In the genomic region with DNA sequence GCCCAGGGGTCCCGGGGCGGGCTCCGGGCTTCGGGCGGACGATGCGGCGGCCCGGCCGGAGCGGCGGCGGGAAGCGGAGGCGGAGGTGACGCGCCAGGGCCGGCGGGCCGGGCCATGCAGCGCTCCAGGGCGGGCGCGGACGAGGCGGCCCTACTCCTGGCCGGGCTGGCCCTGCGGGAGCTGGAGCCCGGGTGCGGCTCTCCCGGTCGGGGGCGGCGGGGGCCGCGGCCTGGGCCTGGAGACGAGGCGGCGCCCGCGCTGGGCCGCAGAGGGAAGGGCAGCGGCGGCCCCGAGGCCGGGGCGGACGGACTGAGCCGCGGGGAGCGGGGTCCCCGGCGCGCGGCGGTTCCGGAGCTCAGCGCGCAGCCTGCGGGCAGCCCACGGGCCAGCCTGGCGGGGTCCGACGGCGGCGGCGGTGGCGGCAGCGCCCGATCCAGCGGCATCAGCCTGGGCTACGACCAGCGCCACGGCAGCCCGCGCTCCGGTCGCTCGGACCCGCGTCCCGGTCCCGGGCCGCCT, we compare ENCODE assay signal across 8 cellular contexts. TPM values are rescaled to one million over a fixed set of nuclear protein-coding genes. Genes with fewer than 3 reads are reported as not detected.
DNase-seq lines count a peak whose midpoint lies in the region; ATAC-seq and TF ChIP-seq lines count a peak whose summit lies in the region.

No MANE protein-coding gene starts in this region.

- H3K9me3 ChIP-seq in mammary epithelial cell (replicated peaks; ENCODE audit: insufficient read depth, low read length), result no peaks in the 10 kb centered on the region

- TF ChIP-seq CTCF in mammary epithelial cell (conservative IDR thresholded peaks at IDR 0.05 in 1 of 2, IDR thresholded peaks at IDR 0.05 in 1 of 2; ENCODE audit: extremely low read depth in 1 of 2, insufficient read depth in 1 of 2, low read depth in 1 of 2, low read length in 2 of 2), result no peak

- in situ Hi-C loops in mammary epithelial cell (cut with MboI; ENCODE audit: low sequenced_read_pairs in 2 of 2), result no loop called here

- H3K4me3 ChIP-seq in mammary epithelial cell (replicated peaks in 1 of 3; ENCODE audit: insufficient read depth in 1 of 3, low read depth in 2 of 3, low read length in 3 of 3), result peak overlapping the region in 2 of 3 experiments; percentile 54 to 61

- intact Hi-C loops in mammary epithelial cell (cut with micrococcal nuclease), result no loop called here

- no peak overlapping the region for H3K27ac ChIP-seq in mammary epithelial cell (ENCODE audit: insufficient read depth, low read depth, low read length)

- H3K9ac ChIP-seq in mammary epithelial cell (ENCODE audit: insufficient read depth, low read length), result no peak overlapping the region

- CTCF ChIA-PET in mammary epithelial cell (lab: Charles Lee; ENCODE audit: low non-redundant PET), result no interaction called here

- no peaks in the 10 kb centered on the region for H3K27me3 ChIP-seq in mammary epithelial cell (ENCODE audit: insufficient read depth, low read length)

- H3K4me1 ChIP-seq in mammary epithelial cell (ENCODE audit: insufficient read depth, low read length), result peaks cover 12% of the 10 kb centered on the region

- no peaks in the 10 kb centered on the region for H4K20me1 ChIP-seq in mammary epithelial cell (ENCODE audit: insufficient read depth, low read length)

- DNase-seq in HCEC 1CT (peak; percentile 45), mammary epithelial cell (peak; percentile 24), iPS-NIHi11 (ENCODE audit: low spot score) (peak; percentile 86), stromal cell of bone marrow (ENCODE audit: low read depth) (peak; percentile 29), HPDE6-E6E7 (ENCODE audit: extremely low spot score) (no peak), SW 1271 (lab: John Stamatoyannopoulos, UW) (no peak)

- ATAC-seq in HG03571 (IDR thresholded peaks at IDR 0.05; ENCODE audit: unreplicated experiment) (no peak), HG02678 (IDR thresholded peaks at IDR 0.05; ENCODE audit: unreplicated experiment) (no peak)

- BruUV-seq in mammary epithelial cell (replicated peaks; lab: Mats Ljungman, UMichigan), result no TSS peak

- peaks cover 27% of the 10 kb centered on the region for H3K79me2 ChIP-seq in mammary epithelial cell (ENCODE audit: insufficient read depth, low read length)

- H3K36me3 ChIP-seq in mammary epithelial cell (ENCODE audit: insufficient read depth, low read length), result no peaks in the 10 kb centered on the region

- WGBS in mammary epithelial cell (ENCODE audit: low coverage, missing lambda C conversion rate), result no CpG with 5 or more reads among the region's 84 CpGs

- dilution Hi-C loops in mammary epithelial cell (cut with HindIII; ENCODE audit: low sequenced_read_pairs), result no loop called here

- peak overlapping the region; percentile 82 for H2AFZ ChIP-seq in mammary epithelial cell (ENCODE audit: low read depth, low read length)

- peak overlapping the region; percentile 91 for H3K4me2 ChIP-seq in mammary epithelial cell (ENCODE audit: insufficient read depth, low read depth, low read length)

RNA-seq across cellular contexts. Expression of a gene that starts 0.4 kb away (rescaled TPM):
- total RNA-seq in mammary epithelial cell, result 10 to 100 TPM in 1 of 2 donors, 1 to 10 TPM in 1; 7.1 to 22.7 TPM
- 5.8 TPM for polyA plus RNA-seq in mammary epithelial cell
- polyA minus RNA-seq in mammary epithelial cell, result 0.93 TPM

RNA-seq across cellular contexts. Expression of a gene that starts 53.7 kb away (rescaled TPM):
- 10 to 100 TPM; 88.7 to 92.5 TPM for total RNA-seq in mammary epithelial cell
- polyA plus RNA-seq in mammary epithelial cell, result 83.9 TPM
- polyA minus RNA-seq in mammary epithelial cell, result 378 TPM

Comparison
In these comparisons a context has a peak if more than half of its experiments do, and no peak if none do; other contexts are left out.
1. DNase-seq: peak in HCEC 1CT (single experiment), mammary epithelial cell (single experiment), iPS-NIHi11 (single experiment) and stromal cell of bone marrow (single experiment); none in HPDE6-E6E7 (single experiment) and SW 1271 (0 of 2).